In the genomic region with DNA sequence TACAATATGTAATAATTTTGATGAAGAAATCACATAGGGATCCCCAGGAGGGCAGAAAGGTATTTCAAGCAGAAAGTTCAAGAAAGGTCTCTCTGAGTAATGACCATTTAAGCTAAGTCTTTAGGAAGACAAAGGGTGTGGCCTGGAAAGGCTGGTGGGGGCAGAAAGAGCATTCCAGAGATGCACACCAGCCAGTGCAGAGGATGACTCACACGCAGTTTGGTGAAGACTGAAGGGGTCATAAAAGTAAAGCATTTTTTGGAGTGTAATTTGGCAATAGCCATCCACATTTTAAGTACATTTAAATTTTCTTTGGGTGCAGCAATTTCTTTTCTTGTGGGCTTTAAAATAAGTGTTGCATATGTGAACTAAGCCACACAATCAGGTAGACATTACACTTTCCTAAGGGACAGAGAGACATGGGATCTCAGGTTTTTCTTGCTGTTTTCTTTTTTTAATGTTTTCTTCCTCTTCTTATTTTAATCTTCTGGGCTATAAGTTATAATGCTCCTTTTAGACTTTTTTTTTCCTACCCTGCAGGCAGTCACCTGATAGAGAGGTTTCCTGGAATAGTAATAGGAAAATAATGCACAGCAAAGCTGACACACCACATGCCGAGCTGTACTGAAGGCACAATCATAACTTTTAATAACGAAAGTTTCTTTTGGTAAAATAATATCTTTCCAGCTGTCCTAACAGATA, we compare ENCODE assay signal across 1 cellular context.
A peak's percentile ranks its signal among the peaks of the same experiment; 100 is the strongest.
TF ChIP-seq lines count a peak whose summit lies in the region.

No MANE protein-coding gene starts in this region.

TF ChIP-seq in HEK293, 187 proteins besides CTCF, POLR2A, EP300 and RAD21 (continued from another document):
- TF ChIP-seq, protein P1, sequence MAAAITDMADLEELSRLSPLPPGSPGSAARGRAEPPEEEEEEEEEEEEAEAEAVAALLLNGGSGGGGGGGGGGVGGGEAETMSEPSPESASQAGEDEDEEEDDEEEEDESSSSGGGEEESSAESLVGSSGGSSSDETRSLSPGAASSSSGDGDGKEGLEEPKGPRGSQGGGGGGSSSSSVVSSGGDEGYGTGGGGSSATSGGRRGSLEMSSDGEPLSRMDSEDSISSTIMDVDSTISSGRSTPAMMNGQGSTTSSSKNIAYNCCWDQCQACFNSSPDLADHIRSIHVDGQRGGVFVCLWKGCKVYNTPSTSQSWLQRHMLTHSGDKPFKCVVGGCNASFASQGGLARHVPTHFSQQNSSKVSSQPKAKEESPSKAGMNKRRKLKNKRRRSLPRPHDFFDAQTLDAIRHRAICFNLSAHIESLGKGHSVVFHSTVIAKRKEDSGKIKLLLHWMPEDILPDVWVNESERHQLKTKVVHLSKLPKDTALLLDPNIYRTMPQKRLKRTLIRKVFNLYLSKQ (tag by site-specific recombination; IDR thresholded peaks at IDR 0.05; ENCODE audit: borderline replicate concordance), result no peak
- no peak for TF ChIP-seq ZNF16 (tag by site-specific recombination; IDR thresholded peaks at IDR 0.05; ENCODE audit: low read depth)
- no peak for TF ChIP-seq ZNF10 (tag by site-specific recombination; IDR thresholded peaks at IDR 0.05)
- TF ChIP-seq, protein P2, sequence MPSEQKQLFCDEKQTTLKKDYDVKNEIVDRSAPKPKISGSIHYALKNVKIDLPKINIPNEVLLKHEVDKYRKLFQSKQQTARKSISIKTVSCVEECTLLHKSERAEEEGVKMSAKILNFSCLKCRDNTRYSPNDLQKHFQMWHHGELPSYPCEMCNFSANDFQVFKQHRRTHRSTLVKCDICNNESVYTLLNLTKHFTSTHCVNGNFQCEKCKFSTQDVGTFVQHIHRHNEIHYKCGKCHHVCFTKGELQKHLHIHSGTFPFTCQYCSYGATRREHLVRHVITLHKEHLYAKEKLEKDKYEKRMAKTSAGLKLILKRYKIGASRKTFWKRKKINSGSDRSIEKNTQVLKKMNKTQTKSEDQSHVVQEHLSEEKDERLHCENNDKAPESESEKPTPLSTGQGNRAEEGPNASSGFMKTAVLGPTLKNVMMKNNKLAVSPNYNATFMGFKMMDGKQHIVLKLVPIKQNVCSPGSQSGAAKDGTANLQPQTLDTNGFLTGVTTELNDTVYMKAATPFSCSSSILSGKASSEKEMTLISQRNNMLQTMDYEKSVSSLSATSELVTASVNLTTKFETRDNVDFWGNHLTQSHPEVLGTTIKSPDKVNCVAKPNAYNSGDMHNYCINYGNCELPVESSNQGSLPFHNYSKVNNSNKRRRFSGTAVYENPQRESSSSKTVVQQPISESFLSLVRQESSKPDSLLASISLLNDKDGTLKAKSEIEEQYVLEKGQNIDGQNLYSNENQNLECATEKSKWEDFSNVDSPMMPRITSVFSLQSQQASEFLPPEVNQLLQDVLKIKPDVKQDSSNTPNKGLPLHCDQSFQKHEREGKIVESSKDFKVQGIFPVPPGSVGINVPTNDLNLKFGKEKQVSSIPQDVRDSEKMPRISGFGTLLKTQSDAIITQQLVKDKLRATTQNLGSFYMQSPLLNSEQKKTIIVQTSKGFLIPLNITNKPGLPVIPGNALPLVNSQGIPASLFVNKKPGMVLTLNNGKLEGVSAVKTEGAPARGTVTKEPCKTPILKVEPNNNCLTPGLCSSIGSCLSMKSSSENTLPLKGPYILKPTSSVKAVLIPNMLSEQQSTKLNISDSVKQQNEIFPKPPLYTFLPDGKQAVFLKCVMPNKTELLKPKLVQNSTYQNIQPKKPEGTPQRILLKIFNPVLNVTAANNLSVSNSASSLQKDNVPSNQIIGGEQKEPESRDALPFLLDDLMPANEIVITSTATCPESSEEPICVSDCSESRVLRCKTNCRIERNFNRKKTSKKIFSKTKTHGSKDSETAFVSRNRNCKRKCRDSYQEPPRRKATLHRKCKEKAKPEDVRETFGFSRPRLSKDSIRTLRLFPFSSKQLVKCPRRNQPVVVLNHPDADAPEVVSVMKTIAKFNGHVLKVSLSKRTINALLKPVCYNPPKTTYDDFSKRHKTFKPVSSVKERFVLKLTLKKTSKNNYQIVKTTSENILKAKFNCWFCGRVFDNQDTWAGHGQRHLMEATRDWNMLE (tag by site-specific recombination; conservative IDR thresholded peaks at IDR 0.05; ENCODE audit: low read depth), result no peak
- no peak for TF ChIP-seq ZNF341 (tag by site-specific recombination; IDR thresholded peaks at IDR 0.05; ENCODE audit: low read depth)
- peak; percentile 51 for TF ChIP-seq FEZF1 (tag by site-specific recombination; IDR thresholded peaks at IDR 0.05)
- TF ChIP-seq, protein P3, sequence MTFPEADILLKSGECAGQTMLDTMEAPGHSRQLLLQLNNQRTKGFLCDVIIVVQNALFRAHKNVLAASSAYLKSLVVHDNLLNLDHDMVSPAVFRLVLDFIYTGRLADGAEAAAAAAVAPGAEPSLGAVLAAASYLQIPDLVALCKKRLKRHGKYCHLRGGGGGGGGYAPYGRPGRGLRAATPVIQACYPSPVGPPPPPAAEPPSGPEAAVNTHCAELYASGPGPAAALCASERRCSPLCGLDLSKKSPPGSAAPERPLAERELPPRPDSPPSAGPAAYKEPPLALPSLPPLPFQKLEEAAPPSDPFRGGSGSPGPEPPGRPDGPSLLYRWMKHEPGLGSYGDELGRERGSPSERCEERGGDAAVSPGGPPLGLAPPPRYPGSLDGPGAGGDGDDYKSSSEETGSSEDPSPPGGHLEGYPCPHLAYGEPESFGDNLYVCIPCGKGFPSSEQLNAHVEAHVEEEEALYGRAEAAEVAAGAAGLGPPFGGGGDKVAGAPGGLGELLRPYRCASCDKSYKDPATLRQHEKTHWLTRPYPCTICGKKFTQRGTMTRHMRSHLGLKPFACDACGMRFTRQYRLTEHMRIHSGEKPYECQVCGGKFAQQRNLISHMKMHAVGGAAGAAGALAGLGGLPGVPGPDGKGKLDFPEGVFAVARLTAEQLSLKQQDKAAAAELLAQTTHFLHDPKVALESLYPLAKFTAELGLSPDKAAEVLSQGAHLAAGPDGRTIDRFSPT (tag by site-specific recombination; IDR thresholded peaks at IDR 0.05), result peak; percentile 53; the same call in 1 of the 2 replicates
- peak; percentile 68; the same call in 1 of the 2 replicates for TF ChIP-seq ZNF350 (tag by site-specific recombination; IDR thresholded peaks at IDR 0.05)
